Comparison of ENCODE assay signal across 8 cellular contexts in the genomic region with DNA sequence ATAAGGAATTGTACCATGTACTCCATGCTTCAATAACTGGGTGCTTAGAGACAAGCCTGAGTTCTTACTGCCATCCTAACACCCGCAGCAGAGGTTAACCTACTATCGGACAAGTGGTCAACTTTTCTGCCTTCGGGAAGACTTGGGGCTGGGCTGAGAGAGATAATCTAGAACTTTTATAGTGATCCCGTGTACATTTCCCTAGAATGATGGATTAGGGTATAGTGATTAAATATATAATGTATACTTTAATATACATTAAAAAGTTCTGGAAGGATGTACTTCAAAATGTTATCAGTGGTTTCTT.
DNase-seq lines count a peak whose midpoint lies in the region; ATAC-seq and TF ChIP-seq lines count a peak whose summit lies in the region.

No MANE protein-coding gene starts in this region.

- DNase-seq in AG09309 (ENCODE audit: low read depth) (no peak), cardiac fibroblast (ENCODE audit: low read depth in 2 of 2) (no peak), medulla oblongata (ENCODE audit: extremely low spot score) (no peak), NCI-H82 (lab: John Stamatoyannopoulos, UW) (no peak), SHP77 (lab: John Stamatoyannopoulos, UW) (no peak)

- peak overlapping the region; percentile 62 for H3K4me3 ChIP-seq in AG09309 (ENCODE audit: control insufficient read depth, low read depth, low read length)
- peak overlapping the region; percentile 55 to 56 for H3K4me3 ChIP-seq in cardiac fibroblast (replicated peaks in 1 of 2; ENCODE audit: low read depth in 2 of 2, low read length in 2 of 2)
- peak overlapping the region; percentile 63 to 69 for H3K4me3 ChIP-seq in muscle layer of duodenum (ENCODE audit: low read depth in 1 of 2, low read length in 2 of 2)

- H3K4me1 ChIP-seq in muscle layer of duodenum (ENCODE audit: control insufficient read depth in 1 of 2, insufficient read depth in 2 of 2, low read length in 2 of 2) = peaks cover 0 to 6% of the 10 kb centered on the region in 2 donors

- TF ChIP-seq CTCF in AG09309 (IDR thresholded peaks at IDR 0.05; ENCODE audit: control insufficient read depth, insufficient read depth, low read depth, low read length, missing control alignments) (no peak), cardiac fibroblast (IDR thresholded peaks at IDR 0.05; ENCODE audit: low read depth, low read length) (no peak)

- no peaks in the 10 kb centered on the region for H3K27me3 ChIP-seq in muscle layer of duodenum (ENCODE audit: low read depth, low read length)

- no peaks in the 10 kb centered on the region for H3K36me3 ChIP-seq in muscle layer of duodenum (ENCODE audit: control insufficient read depth in 1 of 2, insufficient read depth in 2 of 2, low read length in 2 of 2)

- ATAC-seq in HG03175 (IDR thresholded peaks at IDR 0.05; ENCODE audit: unreplicated experiment) = peak; percentile 5
- ATAC-seq in GM21367 (IDR thresholded peaks at IDR 0.05; ENCODE audit: unreplicated experiment) = no peak

- H3K9me3 ChIP-seq in muscle layer of duodenum (ENCODE audit: control insufficient read depth in 1 of 2, low read length in 2 of 2) = no peaks in the 10 kb centered on the region

- peak overlapping the region; percentile 97 for H3K27ac ChIP-seq in muscle layer of duodenum (ENCODE audit: low read length)
